9 cellular contexts compared by ENCODE assay signal in genomic region chr2:28624436-28624797, GRCh38.
A peak's percentile ranks its signal among the peaks of the same experiment; 100 is the strongest.
DNase-seq lines count a peak whose midpoint lies in the region; ATAC-seq and TF ChIP-seq lines count a peak whose summit lies in the region.
"Had no signal": no experiment of that assay in that cellular context is flagged by ENCODE, and none has a peak within 500 bp of the region (broad histone marks: within the 10 kb centered on the region; RNA-seq: fewer than 3 reads in every experiment).

No MANE protein-coding gene starts in this region.

- intact Hi-C loops in activated CD4-positive, alpha-beta T cell treated with anti-CD3 and anti-CD28 coated beads for 36 hours (cut with DNase I, micrococcal nuclease), result loop anchor here (2.0 to 10.0 kb wide), 4 partner anchors 14 to 1520 kb away; partner anchors contain the start of gene YPEL5 (in 1 of the 2)
- intact Hi-C loops in activated T-helper 2 cell treated with anti-CD3 and anti-CD28 coated beads, Interferon-gamma antibody, Interleukin-2, Interleukin-4, amounts not matched to agents 10 μg/mL and 5 μg/mL and 100 μg/mL, durations not matched to agents 14 hours and 24 hours and 36 hours (cut with micrococcal nuclease), result loop anchor here (2.0 to 10.0 kb wide), 5 partner anchors 14 to 232 kb away; partner anchors contain the start of gene FOSL2
- intact Hi-C loops in lower leg skin (cut with DNase I; ENCODE audit: low total_unique reads), result no loop called here

- H3K27ac Mint-ChIP-seq in activated CD4-positive, alpha-beta T cell treated with anti-CD3 and anti-CD28 coated beads for 36 hours, result peak overlapping the region; percentile 93
- H3K27ac Mint-ChIP-seq in activated T-helper 2 cell treated with anti-CD3 and anti-CD28 coated beads, Interferon-gamma antibody, Interleukin-2, Interleukin-4, amounts not matched to agents 10 μg/mL and 5 μg/mL and 100 μg/mL, durations not matched to agents 14 hours and 24 hours and 36 hours, result peak overlapping the region; percentile 94

- H3K18ac ChIP-seq in mesenchymal stem cell (ENCODE audit: low read depth in 1 of 2, low read length in 2 of 2), result no peak overlapping the region

- CTCF ChIA-PET in activated CD4-positive, alpha-beta T cell treated with anti-CD3 and anti-CD28 coated beads for 36 hours (lab: Charles Lee), result interaction anchor here (0.8 to 1.9 kb wide), 4 partner anchors 13 to 73 kb away, joined by 3 to 9 read pairs (median 4); no protein-coding TSS in a partner anchor

- peak overlapping the region in 1 of 2 experiments; percentile 98 for H2BK12ac ChIP-seq in mesenchymal stem cell (ENCODE audit: low read length in 2 of 2)

- H3K36me3 ChIP-seq in mesenchymal stem cell (ENCODE audit: control insufficient read depth in 1 of 2, insufficient read depth in 2 of 2, low read depth in 1 of 2, low read length in 2 of 2) (no peaks in the 10 kb centered on the region), stomach smooth muscle (ENCODE audit: control insufficient read depth in 2 of 2, insufficient read depth in 2 of 2, low read length in 2 of 2) (no peaks in the 10 kb centered on the region)

- H3K4me1 ChIP-seq in mesenchymal stem cell (ENCODE audit: control insufficient read depth, insufficient read depth, low read depth, low read length), result peaks cover 19% of the 10 kb centered on the region
- H3K4me1 ChIP-seq in stomach smooth muscle (ENCODE audit: control insufficient read depth, insufficient read depth, low read length), result peaks cover 81% of the 10 kb centered on the region

- H3K27ac ChIP-seq in mesenchymal stem cell (ENCODE audit: low read length, poor library complexity, severe bottlenecking) (no peak overlapping the region), stomach smooth muscle (ENCODE audit: low read length) (peak overlapping the region; percentile 99)

- no peak overlapping the region for H2BK15ac ChIP-seq in mesenchymal stem cell (ENCODE audit: low read depth, poor library complexity, severe bottlenecking)

- no peak overlapping the region for H2BK120ac ChIP-seq in mesenchymal stem cell (ENCODE audit: low read depth, low read length)

- peaks cover 5% of the 10 kb centered on the region for H3K9me3 Mint-ChIP-seq in activated CD4-positive, alpha-beta T cell treated with anti-CD3 and anti-CD28 coated beads for 36 hours (ENCODE audit: low read depth)
- H3K9me3 Mint-ChIP-seq in activated T-helper 2 cell treated with anti-CD3 and anti-CD28 coated beads, Interferon-gamma antibody, Interleukin-2, Interleukin-4, amounts not matched to agents 10 μg/mL and 5 μg/mL and 100 μg/mL, durations not matched to agents 14 hours and 24 hours and 36 hours, result peaks cover 9% of the 10 kb centered on the region

- H3K4ac ChIP-seq in mesenchymal stem cell (ENCODE audit: low read depth in 1 of 2, low read length in 2 of 2), result no peak overlapping the region

- H3K27me3 Mint-ChIP-seq in activated CD4-positive, alpha-beta T cell treated with anti-CD3 and anti-CD28 coated beads for 36 hours, result no peaks in the 10 kb centered on the region
- H3K27me3 Mint-ChIP-seq in activated T-helper 2 cell treated with anti-CD3 and anti-CD28 coated beads, Interferon-gamma antibody, Interleukin-2, Interleukin-4, amounts not matched to agents 10 μg/mL and 5 μg/mL and 100 μg/mL, durations not matched to agents 14 hours and 24 hours and 36 hours (ENCODE audit: low read depth), result no peaks in the 10 kb centered on the region

- H3K4me3 Mint-ChIP-seq in activated CD4-positive, alpha-beta T cell treated with anti-CD3 and anti-CD28 coated beads for 36 hours, result peak overlapping the region; percentile 69
- peak overlapping the region; percentile 67 for H3K4me3 Mint-ChIP-seq in activated T-helper 2 cell treated with anti-CD3 and anti-CD28 coated beads, Interferon-gamma antibody, Interleukin-2, Interleukin-4, amounts not matched to agents 10 μg/mL and 5 μg/mL and 100 μg/mL, durations not matched to agents 14 hours and 24 hours and 36 hours (ENCODE audit: low read depth)

- no peaks in the 10 kb centered on the region for H3K9me3 ChIP-seq in mesenchymal stem cell (ENCODE audit: control insufficient read depth, low read length)
- H3K9me3 ChIP-seq in stomach smooth muscle (ENCODE audit: control insufficient read depth in 2 of 2, low read length in 2 of 2), result no peaks in the 10 kb centered on the region

- TF ChIP-seq CTCF in lower leg skin (IDR thresholded peaks at IDR 0.05), result no peak

- 86% methylated on average over 2 of the region's 2 CpGs for WGBS in mesenchymal stem cell
- WGBS in lower leg skin, 2 donors, result 44 to 69% methylated on average over 2 of the region's 2 CpGs

- no peak overlapping the region for H4K91ac ChIP-seq in mesenchymal stem cell (ENCODE audit: low read length)

- H3K9ac ChIP-seq in mesenchymal stem cell (ENCODE audit: low read length) (no peak overlapping the region), stomach smooth muscle (ENCODE audit: low read length in 2 of 2) (peak overlapping the region; percentile 72 to 73)

- H4K8ac ChIP-seq in mesenchymal stem cell (ENCODE audit: low read length), result no peak overlapping the region

- no peak overlapping the region for H3K4me2 ChIP-seq in mesenchymal stem cell (ENCODE audit: low read length, poor library complexity, severe bottlenecking)

- H3K23ac ChIP-seq in mesenchymal stem cell (ENCODE audit: low read length in 2 of 2), result no peak overlapping the region

- H2AFZ ChIP-seq in mesenchymal stem cell (ENCODE audit: low read depth, low read length), result no peak overlapping the region

- H3K4me3 ChIP-seq in mesenchymal stem cell (ENCODE audit: insufficient read depth in 1 of 2, low read depth in 1 of 2, low read length in 2 of 2), result no peak overlapping the region
- H3K4me3 ChIP-seq in stomach smooth muscle (ENCODE audit: low read length in 2 of 2), result peak overlapping the region in 1 of 2 donors; percentile 49
- no peak overlapping the region for H3K4me3 ChIP-seq in lower leg skin (ENCODE audit: low read depth, poor library complexity, severe bottlenecking)

- H3K4me1 Mint-ChIP-seq in activated CD4-positive, alpha-beta T cell treated with anti-CD3 and anti-CD28 coated beads for 36 hours, result peaks cover 86% of the 10 kb centered on the region
- H3K4me1 Mint-ChIP-seq in activated T-helper 2 cell treated with anti-CD3 and anti-CD28 coated beads, Interferon-gamma antibody, Interleukin-2, Interleukin-4, amounts not matched to agents 10 μg/mL and 5 μg/mL and 100 μg/mL, durations not matched to agents 14 hours and 24 hours and 36 hours (ENCODE audit: low read depth), result peaks cover 81% of the 10 kb centered on the region

- H3K14ac ChIP-seq in mesenchymal stem cell (ENCODE audit: low read length in 2 of 2), result no peak overlapping the region

- POLR2A ChIA-PET in activated CD4-positive, alpha-beta T cell treated with anti-CD3 and anti-CD28 coated beads for 36 hours (lab: Charles Lee), result interaction anchor here (0.7 to 0.9 kb wide), 3 partner anchors 9 to 127 kb away, joined by 3 to 7 read pairs (median 3); partner anchors contain the start of gene PPP1CB

- DNase-seq in activated CD4-positive, alpha-beta T cell treated with anti-CD3 and anti-CD28 coated beads for 36 hours, result no peak
- DNase-seq in activated CD4-positive, alpha-beta T cell treated with anti-CD3 and anti-CD28 coated beads for 48 hours, result no peak
- no peak for DNase-seq in activated T-helper 2 cell treated with anti-CD3 and anti-CD28 coated beads, Interferon-gamma antibody, Interleukin-2, Interleukin-4, amounts not matched to agents 10 μg/mL and 5 μg/mL and 100 μg/mL, durations not matched to agents 14 hours and 24 hours and 36 hours (ENCODE audit: low spot score)
- peak; percentile 55 for DNase-seq in mesenchymal stem cell
- no peak for DNase-seq in HUDEP-2 (lab: John Stamatoyannopoulos, UW; ENCODE audit: unreplicated experiment in 76 of 76)
- no peak for DNase-seq in lower leg skin (ENCODE audit: low spot score in 2 of 2)
- no peak for DNase-seq in OCI-M1 (lab: John Stamatoyannopoulos, UW)
- DNase-seq: kidney glomerular epithelial cell had no signal

- H3K36me3 Mint-ChIP-seq in activated CD4-positive, alpha-beta T cell treated with anti-CD3 and anti-CD28 coated beads for 36 hours (ENCODE audit: low read depth), result peaks cover 2% of the 10 kb centered on the region
- H3K36me3 Mint-ChIP-seq in activated T-helper 2 cell treated with anti-CD3 and anti-CD28 coated beads, Interferon-gamma antibody, Interleukin-2, Interleukin-4, amounts not matched to agents 10 μg/mL and 5 μg/mL and 100 μg/mL, durations not matched to agents 14 hours and 24 hours and 36 hours (ENCODE audit: low read depth), result no peaks in the 10 kb centered on the region

- ATAC-seq in activated CD4-positive, alpha-beta T cell treated with anti-CD3 and anti-CD28 coated beads for 36 hours, result no peak

- TF ChIP-seq POLR2A in lower leg skin (IDR thresholded peaks at IDR 0.05), result no peak

- no peaks in the 10 kb centered on the region for H3K27me3 ChIP-seq in mesenchymal stem cell (ENCODE audit: control insufficient read depth in 1 of 2, insufficient read depth in 1 of 2, low read length in 2 of 2)
- H3K27me3 ChIP-seq in stomach smooth muscle (ENCODE audit: control insufficient read depth in 1 of 2, insufficient read depth in 2 of 2, low read length in 2 of 2), result no peaks in the 10 kb centered on the region

- H3K79me1 ChIP-seq in mesenchymal stem cell (replicated peaks; ENCODE audit: low read length, poor library complexity, severe bottlenecking), result no peaks in the 10 kb centered on the region

- H2AK5ac ChIP-seq in mesenchymal stem cell (ENCODE audit: low read length, severe bottlenecking), result no peak overlapping the region

- no peak overlapping the region for H2BK5ac ChIP-seq in mesenchymal stem cell (ENCODE audit: low read depth, low read length, poor library complexity, severe bottlenecking)
